In genomic region chr5:41527201-41527779, GRCh38 we compare ENCODE assay signal across 11 cellular contexts. TPM values are rescaled to one million over a fixed set of nuclear protein-coding genes. Genes with fewer than 3 reads are reported as not detected.
A peak's percentile ranks its signal among the peaks of the same experiment; 100 is the strongest.
DNase-seq lines count a peak whose midpoint lies in the region; ATAC-seq lines count a peak whose summit lies in the region.
"Had no signal": no experiment of that assay in that cellular context is flagged by ENCODE, and none has a peak within 500 bp of the region (broad histone marks: within the 10 kb centered on the region; RNA-seq: fewer than 3 reads in every experiment).

No MANE protein-coding gene starts in this region.

- intact Hi-C loops in posterior vena cava (cut with DNase I) = no loop called here

- no peaks in the 10 kb centered on the region for H3K9me3 ChIP-seq in SJCRH30 (replicated peaks)

- H3K4me3 ChIP-seq in SJCRH30 = no peak overlapping the region
- H3K4me3 ChIP-seq: dorsolateral prefrontal cortex had no signal

- H3K4me1 ChIP-seq in SJCRH30 = no peaks in the 10 kb centered on the region

- no peaks in the 10 kb centered on the region for H3K36me3 ChIP-seq in SJCRH30

- DNase-seq in EL (peak; percentile 96), SJCRH30 (peak; percentile 23 to 26), fibroblast of peridontal ligament (ENCODE audit: extremely low read depth) (peak; percentile 97), posterior vena cava (ENCODE audit: low spot score) (peak; percentile 78), UCSD-AML1 (lab: John Stamatoyannopoulos, UW; ENCODE audit: unreplicated experiment) (no peak), NCI-H187 (lab: John Stamatoyannopoulos, UW) (no peak), T-cell (no peak)
- no peak for DNase-seq in stimulated activated naive CD4-positive, alpha-beta T cell (lab: John Stamatoyannopoulos, UW)
- DNase-seq: NCI-H446 treated with DMSO at 0.1 percent for 48 hours had no signal

- no peak overlapping the region for H3K27ac Mint-ChIP-seq in T-cell

- no peaks in the 10 kb centered on the region for H3K36me3 Mint-ChIP-seq in T-cell

- CTCF ChIA-PET in T-cell (lab: Charles Lee) = no interaction called here

- H3K9me3 Mint-ChIP-seq in T-cell = peaks cover 2 to 16% (median 5%) of the 10 kb centered on the region in 3 donors

- H3K4me1 Mint-ChIP-seq in T-cell = no peaks in the 10 kb centered on the region

- H3K4me3 Mint-ChIP-seq in T-cell = no peak overlapping the region

- H3K27me3 Mint-ChIP-seq in T-cell = no peaks in the 10 kb centered on the region

- 0 out of 2 replicates have a peak, but pooled peaks cover 3% of the 10 kb centered on the region for H3K27me3 ChIP-seq in SJCRH30

- H3K27ac ChIP-seq in SJCRH30 = no peak overlapping the region
- H3K27ac ChIP-seq: dorsolateral prefrontal cortex had no signal

- no peak for ATAC-seq in T-cell (replicated peaks in 1 of 4)

- POLR2A ChIA-PET in T-cell (lab: Charles Lee) = no interaction called here

RNA-seq across cellular contexts. Expression of gene PLCXD3, which starts 16.9 kb away (rescaled TPM):
- total RNA-seq in SJCRH30 (2014; rRNA removed; shearing (Covaris generic)) = not detected in 2 replicates
- total RNA-seq in posterior vena cava = 10 to 100 TPM; 22.0 to 24.4 TPM
- under 1 TPM in 3 of 5 donors, not detected in 2; 0.03 to 0.07 (median 0.06) TPM for total RNA-seq in T-cell
- total RNA-seq: T-helper 2 cell treated with Interferon-gamma antibody and Interleukin-4, amounts not matched to agents 100 ng/mL and 5 ng/mL, for 36 hours had no signal

Comparison
In these comparisons a context has a peak if more than half of its experiments do, and no peak if none do; other contexts are left out.
1. DNase-seq: peak in EL (single experiment), SJCRH30 (2 of 2), fibroblast of peridontal ligament (single experiment) and posterior vena cava (single experiment); none in stimulated activated naive CD4-positive, alpha-beta T cell (0 of 6), UCSD-AML1 (single experiment), NCI-H187 (0 of 2) and T-cell (0 of 34).
2. RNA of gene PLCXD3, which starts 16.9 kb away (total RNA-seq): 22.0 to 24.4 TPM in posterior vena cava; 0.03 to 0.07 TPM in T-cell and not detected in SJCRH30; every median in the first group is over 10 times any median in the second.